Comparison of ENCODE assay signal across 26 cellular contexts in genomic region chr16:6144441-6144840, GRCh38.
"Had no signal": no experiment of that assay in that cellular context is flagged by ENCODE, and none has a peak within 500 bp of the region (broad histone marks: within the 10 kb centered on the region; RNA-seq: fewer than 3 reads in every experiment).

No MANE protein-coding gene starts in this region.

- H3K36me3 ChIP-seq: neutrophil, pancreas, prostate gland, right lobe of liver, sigmoid colon, spleen, suprapubic skin, tibial artery, transverse colon, upper lobe of right lung, uterus had no signal

- H3K27me3 ChIP-seq: neutrophil, pancreas, right lobe of liver, sigmoid colon, spleen, suprapubic skin, testis, tibial artery, transverse colon, upper lobe of right lung, uterus had no signal

- H3K4me3 ChIP-seq: pancreas, prostate gland, right lobe of liver, sigmoid colon, spleen, suprapubic skin, testis, tibial artery, transverse colon, upper lobe of right lung, uterus had no signal

- H3K9me3 ChIP-seq: neutrophil, pancreas, prostate gland, right lobe of liver, testis, transverse colon, uterus had no signal

- DNase-seq: naive thymus-derived CD4-positive, alpha-beta T cell; natural killer cell; pancreas; right cardiac atrium; right lobe of liver; sigmoid colon; small intestine; spleen; stimulated activated CD4-positive, alpha-beta T cell treated with anti-CD3 and anti-CD28 coated beads, Interleukin-12 subunit alpha, Interleukin-12 subunit beta, amount 100 ng/mL, for 4 hours; stimulated activated CD4-positive, alpha-beta T cell treated with anti-CD3 and anti-CD28 coated beads, Interleukin-1b, Interleukin-23, amount 100 ng/mL, for 48 hours; stimulated activated CD4-positive, alpha-beta T cell treated with anti-CD3 and anti-CD28 coated beads, Interleukin-4, amount 100 ng/mL, for 1 hour; stimulated activated CD4-positive, alpha-beta T cell treated with anti-CD3 and anti-CD28 coated beads, Interleukin-4, amount 100 ng/mL, for 4 hours; stimulated activated CD8-positive, alpha-beta memory T cell treated with anti-CD3 and anti-CD28 coated beads, Interleukin-4, amount 100 ng/mL, for 48 hours; stimulated activated naive CD4-positive, alpha-beta T cell; stimulated activated naive CD8-positive, alpha-beta T cell treated with anti-CD3 and anti-CD28 coated beads, Interleukin-15, amount 100 ng/mL, for 72 hours; stimulated activated naive CD8-positive, alpha-beta T cell treated with anti-CD3 and anti-CD28 coated beads, Interleukin-15, Interleukin-2, amounts not matched to agents 100 U/mL and 50 U/mL, for 24 hours; substantia nigra; testis; tibial artery; transverse colon; upper lobe of right lung; uterus had no signal

- H3K27ac ChIP-seq: neutrophil, pancreas, prostate gland, right lobe of liver, sigmoid colon, spleen, suprapubic skin, testis, tibial artery, transverse colon, upper lobe of right lung, uterus had no signal

- ATAC-seq: naive thymus-derived CD4-positive, alpha-beta T cell; natural killer cell; pancreas; right cardiac atrium; right lobe of liver; stimulated activated memory B cell treated with anti-CD40 and anti-IgM and Interleukin-4, amounts not matched to agents 10 μg/mL and 1 μg/mL and 100 μg/mL, for 72 hours; stimulated activated naive CD8-positive, alpha-beta T cell treated with anti-CD3 and anti-CD28 coated beads, Interleukin-15, amount 100 ng/mL, for 72 hours; stimulated activated naive CD8-positive, alpha-beta T cell treated with anti-CD3 and anti-CD28 coated beads, Interleukin-15, Interleukin-2, amounts not matched to agents 100 U/mL and 50 U/mL, for 24 hours; upper lobe of right lung had no signal

- H3K4me1 ChIP-seq: pancreas, prostate gland, right lobe of liver, sigmoid colon, spleen, suprapubic skin, testis, tibial artery, transverse colon, upper lobe of right lung, uterus had no signal
